8 cellular contexts compared by ENCODE assay signal in the genomic region with DNA sequence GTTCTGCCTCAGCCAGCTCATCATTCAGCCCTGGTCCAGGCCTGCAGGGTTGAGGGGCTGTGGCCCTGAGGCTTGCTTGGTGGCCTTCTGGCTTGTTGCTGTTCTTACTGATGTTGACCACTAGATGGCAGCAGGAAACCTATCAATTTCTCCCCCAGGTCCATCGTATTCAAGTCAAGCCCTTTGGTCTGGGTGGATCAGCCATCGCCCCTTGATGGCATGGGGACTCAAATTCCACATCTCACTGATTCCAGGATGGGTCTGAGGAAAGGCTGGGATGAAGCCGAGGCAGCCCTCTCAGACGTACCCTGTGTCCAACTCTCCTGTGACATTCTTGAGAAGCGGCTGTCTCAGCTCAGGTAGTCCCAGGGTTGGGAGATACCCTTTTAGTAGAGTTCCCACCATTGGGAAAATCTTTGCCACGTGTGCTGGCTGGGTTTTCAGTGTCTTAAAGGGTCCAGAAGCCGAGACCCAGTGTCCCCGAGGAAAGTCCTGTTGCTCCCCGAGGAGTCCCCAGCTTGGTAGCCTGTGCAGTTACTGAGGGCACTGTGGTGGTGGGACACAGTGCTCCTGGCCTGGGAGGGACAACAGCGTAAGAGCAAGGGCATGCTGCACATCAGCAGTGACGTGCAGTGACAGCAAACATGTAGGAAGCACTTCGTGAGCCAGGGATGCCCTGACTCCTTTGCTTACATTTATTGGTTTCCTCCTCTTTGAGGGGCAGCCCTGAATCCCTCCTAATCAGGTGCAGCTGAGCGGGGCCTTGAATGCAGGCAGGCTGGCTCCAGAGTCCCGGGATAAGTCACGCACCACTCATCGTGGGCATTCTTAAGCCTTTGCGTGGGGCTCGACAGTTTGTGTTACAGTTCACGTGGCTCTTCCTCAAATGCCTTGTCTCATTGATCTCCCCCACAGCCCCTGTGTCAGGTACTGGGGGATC. TPM values are rescaled to one million over a fixed set of nuclear protein-coding genes. Genes with fewer than 3 reads are reported as not detected.
DNase-seq lines count a peak whose midpoint lies in the region; ATAC-seq and TF ChIP-seq lines count a peak whose summit lies in the region.

No MANE protein-coding gene starts in this region.

- WGBS in heart right ventricle, 2 donors: 72 to 74% methylated on average over 19 of the region's 19 CpGs
- 74% methylated on average over 19 of the region's 19 CpGs for WGBS in prostate gland

- H3K4me3 ChIP-seq in KMS-11 (IDR thresholded peaks at IDR 0.05; ENCODE audit: insufficient read depth, low read depth, low read length): no peak overlapping the region
- no peak overlapping the region for H3K4me3 ChIP-seq in Peyer's patch
- no peak overlapping the region for H3K4me3 ChIP-seq in heart right ventricle
- H3K4me3 ChIP-seq in prostate gland: no peak overlapping the region

- no peak overlapping the region for H3K27ac Mint-ChIP-seq in activated naive CD8-positive, alpha-beta T cell treated with anti-CD3 and anti-CD28 coated beads for 36 hours

- no peaks in the 10 kb centered on the region for H4K20me1 ChIP-seq in KMS-11 (ENCODE audit: insufficient read depth)

- intact Hi-C loops in heart right ventricle (cut with DNase I): loop anchor here (1.0 to 10.0 kb wide), 8 partner anchors 61 to 142 kb away; a partner anchor contains a TSS
- intact Hi-C loops in prostate gland (cut with DNase I): loop anchor here (1.0 to 2.0 kb wide), 2 partner anchors 67 to 140 kb away; no protein-coding TSS in a partner anchor

- H3K4me1 ChIP-seq in KMS-11 (ENCODE audit: low read depth, poor library complexity, severe bottlenecking) (no peaks in the 10 kb centered on the region), Peyer's patch (peaks cover 0 to 12% (median 0%) of the 10 kb centered on the region in 4 donors), heart right ventricle (peaks cover 37 to 100% (median 88%) of the 10 kb centered on the region in 9 donors), prostate gland (replicated peaks) (peaks cover 3% of the 10 kb centered on the region)

- H3K27me3 ChIP-seq in KMS-11 (ENCODE audit: insufficient read depth, low read depth) (no peaks in the 10 kb centered on the region), Peyer's patch (no peaks in the 10 kb centered on the region), heart right ventricle (peaks cover 0 to 12% (median 0%) of the 10 kb centered on the region in 7 donors), prostate gland (replicated peaks; ENCODE audit: insufficient read depth) (no peaks in the 10 kb centered on the region)

- H3K4me2 ChIP-seq in KMS-11: no peak overlapping the region

- ATAC-seq in heart right ventricle (peak; percentile 11 to 52 (median 44)), GM19324 (IDR thresholded peaks at IDR 0.05; ENCODE audit: low FRiP score, unreplicated experiment) (no peak), HG03460 (IDR thresholded peaks at IDR 0.05; ENCODE audit: unreplicated experiment) (no peak)

- H2AFZ ChIP-seq in KMS-11 (ENCODE audit: low read depth): no peak overlapping the region

- no peaks in the 10 kb centered on the region for H3K36me3 Mint-ChIP-seq in activated naive CD8-positive, alpha-beta T cell treated with anti-CD3 and anti-CD28 coated beads for 36 hours

- TF ChIP-seq POLR2A in Peyer's patch (IDR thresholded peaks at IDR 0.05) (no peak), prostate gland (IDR thresholded peaks at IDR 0.05) (no peak)

- no peaks in the 10 kb centered on the region for H3K9me3 ChIP-seq in Peyer's patch
- no peaks in the 10 kb centered on the region for H3K9me3 ChIP-seq in heart right ventricle
- no peaks in the 10 kb centered on the region for H3K9me3 ChIP-seq in prostate gland

- H3K9me3 Mint-ChIP-seq in activated naive CD8-positive, alpha-beta T cell treated with anti-CD3 and anti-CD28 coated beads for 36 hours: no peaks in the 10 kb centered on the region

- TF ChIP-seq CTCF in KMS-11 (conservative IDR thresholded peaks at IDR 0.05; ENCODE audit: low read depth, low read length) (peak; percentile 84), Peyer's patch (IDR thresholded peaks at IDR 0.05) (peak; percentile 53 to 78 (median 74)), heart right ventricle (IDR thresholded peaks at IDR 0.05) (peak; percentile 75 to 86 (median 82)), prostate gland (IDR thresholded peaks at IDR 0.05) (peak; percentile 67 to 88 (median 81))

- H3K36me3 ChIP-seq in KMS-11 (ENCODE audit: insufficient read depth) (no peaks in the 10 kb centered on the region), Peyer's patch (no peaks in the 10 kb centered on the region), heart right ventricle (no peaks in the 10 kb centered on the region), prostate gland (no peaks in the 10 kb centered on the region)

- no peak overlapping the region for H3K9ac ChIP-seq in KMS-11

- peak; percentile 82 for DNase-seq in EH (ENCODE audit: low read depth)
- DNase-seq in Peyer's patch: peak in 2 of 3 donors; percentile 22 to 61
- peak; percentile 21 for DNase-seq in activated naive CD8-positive, alpha-beta T cell treated with anti-CD3 and anti-CD28 coated beads for 36 hours
- DNase-seq in heart right ventricle: no peak
- DNase-seq in prostate gland (ENCODE audit: low spot score): peak; percentile 33

- H3K4me3 Mint-ChIP-seq in activated naive CD8-positive, alpha-beta T cell treated with anti-CD3 and anti-CD28 coated beads for 36 hours: no peak overlapping the region

- H3K27me3 Mint-ChIP-seq in activated naive CD8-positive, alpha-beta T cell treated with anti-CD3 and anti-CD28 coated beads for 36 hours: peaks cover 49% of the 10 kb centered on the region

- no peaks in the 10 kb centered on the region for H3K79me2 ChIP-seq in KMS-11 (ENCODE audit: insufficient read depth, low read depth)

- H3K27ac ChIP-seq in KMS-11: no peak overlapping the region
- H3K27ac ChIP-seq in Peyer's patch: no peak overlapping the region
- peak overlapping the region in 1 of 10 donors; percentile 3 for H3K27ac ChIP-seq in heart right ventricle
- no peak overlapping the region for H3K27ac ChIP-seq in prostate gland

- no peaks in the 10 kb centered on the region for H3K4me1 Mint-ChIP-seq in activated naive CD8-positive, alpha-beta T cell treated with anti-CD3 and anti-CD28 coated beads for 36 hours

RNA-seq across cellular contexts. Expression of a gene that starts 58.6 kb away (rescaled TPM):
- total RNA-seq in Peyer's patch (10 to 100 TPM in 3 of 4 donors, 1 to 10 TPM in 1; 7.5 to 23.9 (median 11.8) TPM), heart right ventricle (100 to 1,000 TPM; 105 to 401 (median 299) TPM), prostate gland (10 to 100 TPM; 41.9 to 50.0 TPM)
- total RNA-seq in activated naive CD8-positive, alpha-beta T cell treated with anti-CD3 and anti-CD28 coated beads for 36 hours: under 1 TPM; 0.24 to 0.31 TPM
- 10 to 100 TPM; 63.0 to 83.9 TPM for polyA plus RNA-seq in heart right ventricle

Comparison
In these comparisons a context has a peak if more than half of its experiments do, and no peak if none do; other contexts are left out.
1. DNase-seq: peak in EH (single experiment), Peyer's patch (2 of 3), activated naive CD8-positive, alpha-beta T cell treated with anti-CD3 and anti-CD28 coated beads for 36 hours (single experiment) and prostate gland (single experiment); none in heart right ventricle (0 of 2).
2. ATAC-seq: peak in heart right ventricle (8 of 8); none in GM19324 (single experiment) and HG03460 (single experiment).
3. RNA of a gene that starts 58.6 kb away (total RNA-seq): 105 to 401 TPM in heart right ventricle, 41.9 to 50.0 TPM in prostate gland and 7.5 to 23.9 TPM in Peyer's patch; 0.24 to 0.31 TPM in activated naive CD8-positive, alpha-beta T cell treated with anti-CD3 and anti-CD28 coated beads for 36 hours; every median in the first group is over 4 times any median in the second.
4. Peak in every context shown above with its lines, with median percentiles within 50 percentile points of each other: CTCF ChIP-seq.